ENCODE assay signal across 1 cellular context in the genomic region with DNA sequence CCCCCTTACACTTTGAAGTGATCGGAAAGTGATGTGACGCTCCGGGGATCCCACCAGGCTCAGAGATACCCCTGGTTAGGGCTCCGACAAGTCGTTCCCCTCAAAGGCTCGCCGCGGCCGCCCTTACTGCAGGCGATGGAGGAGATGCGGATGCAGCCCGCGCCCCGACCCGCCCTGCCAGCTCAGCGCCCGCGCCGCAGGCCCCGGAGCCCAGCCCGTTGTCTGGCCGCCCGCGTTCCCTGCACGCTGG.
TF ChIP-seq lines count a peak whose summit lies in the region.

No MANE protein-coding gene starts in this region.

TF ChIP-seq in GM12878, 131 proteins besides CTCF, POLR2A, EP300 and RAD21:
- TF ChIP-seq CBFB (IDR thresholded peaks at IDR 0.05; ENCODE audit: low read depth) (no peak), BACH1 (IDR thresholded peaks at IDR 0.05; ENCODE audit: borderline replicate concordance) (no peak), SMARCA5 (IDR thresholded peaks at IDR 0.05) (0 out of 2 replicates have a peak, but pooled peaks have one; percentile 36), EZH2 (IDR thresholded peaks at IDR 0.05; ENCODE audit: borderline replicate concordance, control insufficient read depth, low read depth, low read length) (no peak)
- TF ChIP-seq, protein P1, sequence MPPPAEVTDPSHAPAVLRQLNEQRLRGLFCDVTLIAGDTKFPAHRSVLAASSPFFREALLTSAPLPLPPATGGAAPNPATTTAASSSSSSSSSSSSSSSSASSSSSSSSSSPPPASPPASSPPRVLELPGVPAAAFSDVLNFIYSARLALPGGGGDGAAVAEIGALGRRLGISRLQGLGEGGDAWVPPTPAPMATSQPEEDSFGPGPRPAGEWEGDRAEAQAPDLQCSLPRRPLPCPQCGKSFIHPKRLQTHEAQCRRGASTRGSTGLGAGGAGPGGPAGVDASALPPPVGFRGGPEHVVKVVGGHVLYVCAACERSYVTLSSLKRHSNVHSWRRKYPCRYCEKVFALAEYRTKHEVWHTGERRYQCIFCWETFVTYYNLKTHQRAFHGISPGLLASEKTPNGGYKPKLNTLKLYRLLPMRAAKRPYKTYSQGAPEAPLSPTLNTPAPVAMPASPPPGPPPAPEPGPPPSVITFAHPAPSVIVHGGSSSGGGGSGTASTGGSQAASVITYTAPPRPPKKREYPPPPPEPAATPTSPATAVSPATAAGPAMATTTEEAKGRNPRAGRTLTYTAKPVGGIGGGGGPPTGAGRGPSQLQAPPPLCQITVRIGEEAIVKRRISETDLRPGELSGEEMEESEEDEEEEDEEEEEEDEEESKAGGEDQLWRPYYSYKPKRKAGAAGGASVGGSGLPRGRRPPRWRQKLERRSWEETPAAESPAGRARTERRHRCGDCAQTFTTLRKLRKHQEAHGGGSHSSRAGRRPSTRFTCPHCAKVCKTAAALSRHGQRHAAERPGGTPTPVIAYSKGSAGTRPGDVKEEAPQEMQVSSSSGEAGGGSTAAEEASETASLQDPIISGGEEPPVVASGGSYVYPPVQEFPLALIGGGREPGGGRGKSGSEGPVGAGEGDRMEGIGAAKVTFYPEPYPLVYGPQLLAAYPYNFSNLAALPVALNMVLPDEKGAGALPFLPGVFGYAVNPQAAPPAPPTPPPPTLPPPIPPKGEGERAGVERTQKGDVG (CRISPR knock-in tag; IDR thresholded peaks at IDR 0.05): no peak
- TF ChIP-seq, protein P2, sequence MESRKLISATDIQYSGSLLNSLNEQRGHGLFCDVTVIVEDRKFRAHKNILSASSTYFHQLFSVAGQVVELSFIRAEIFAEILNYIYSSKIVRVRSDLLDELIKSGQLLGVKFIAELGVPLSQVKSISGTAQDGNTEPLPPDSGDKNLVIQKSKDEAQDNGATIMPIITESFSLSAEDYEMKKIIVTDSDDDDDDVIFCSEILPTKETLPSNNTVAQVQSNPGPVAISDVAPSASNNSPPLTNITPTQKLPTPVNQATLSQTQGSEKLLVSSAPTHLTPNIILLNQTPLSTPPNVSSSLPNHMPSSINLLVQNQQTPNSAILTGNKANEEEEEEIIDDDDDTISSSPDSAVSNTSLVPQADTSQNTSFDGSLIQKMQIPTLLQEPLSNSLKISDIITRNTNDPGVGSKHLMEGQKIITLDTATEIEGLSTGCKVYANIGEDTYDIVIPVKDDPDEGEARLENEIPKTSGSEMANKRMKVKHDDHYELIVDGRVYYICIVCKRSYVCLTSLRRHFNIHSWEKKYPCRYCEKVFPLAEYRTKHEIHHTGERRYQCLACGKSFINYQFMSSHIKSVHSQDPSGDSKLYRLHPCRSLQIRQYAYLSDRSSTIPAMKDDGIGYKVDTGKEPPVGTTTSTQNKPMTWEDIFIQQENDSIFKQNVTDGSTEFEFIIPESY (IDR thresholded peaks at IDR 0.05): no peak
TF ChIP-seq in GM12878: peak in this region for 1.
